ENCODE assay signal across 10 cellular contexts in the genomic region with DNA sequence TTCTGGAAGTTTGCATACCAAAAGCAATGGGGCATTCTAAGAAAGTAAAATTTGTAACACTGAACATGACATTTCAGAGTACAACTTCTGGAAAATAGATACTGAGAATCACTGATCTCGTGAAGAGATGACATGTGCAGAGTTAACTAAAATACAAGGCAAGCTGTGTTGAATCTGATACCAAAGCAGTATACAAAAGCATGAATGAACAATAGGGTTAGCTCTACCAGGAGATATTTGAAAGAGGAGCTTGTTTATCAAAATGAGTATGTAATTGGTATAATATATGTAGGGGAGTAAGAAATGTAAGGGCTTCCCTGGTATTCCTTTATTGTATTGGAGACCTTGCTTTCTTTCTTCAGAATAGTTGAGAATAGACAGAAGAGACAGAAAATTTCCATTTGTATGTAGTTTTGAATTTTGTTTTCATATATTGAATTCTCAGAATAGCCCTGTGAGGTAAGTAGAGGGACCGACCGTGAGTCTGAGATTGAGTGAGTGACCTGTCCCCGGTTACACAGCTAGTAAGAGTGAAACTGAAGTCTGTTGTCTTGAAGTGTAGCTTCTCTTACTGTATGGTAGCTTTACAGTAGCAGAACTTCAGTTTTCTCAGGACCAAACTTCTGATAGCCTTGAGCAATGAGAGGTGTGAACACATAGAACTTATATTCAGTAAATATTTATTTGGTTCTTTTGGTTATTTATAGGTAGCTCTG. TPM values are rescaled to one million over a fixed set of nuclear protein-coding genes. Genes with fewer than 3 reads are reported as not detected.
DNase-seq lines count a peak whose midpoint lies in the region; ATAC-seq and TF ChIP-seq lines count a peak whose summit lies in the region.
"Had no signal": no experiment of that assay in that cellular context is flagged by ENCODE, and none has a peak within 500 bp of the region (broad histone marks: within the 10 kb centered on the region; RNA-seq: fewer than 3 reads in every experiment).

No MANE protein-coding gene starts in this region.

- DNase-seq in cardiac muscle cell (ENCODE audit: low read depth in 1 of 2, low spot score in 1 of 2) (no peak), right cardiac atrium (no peak), vagina (ENCODE audit: extremely low spot score in 2 of 2) (no peak), NCI-H146 (lab: John Stamatoyannopoulos, UW) (no peak), cortex of kidney (lab: John Stamatoyannopoulos, UW) (no peak), DMS114 treated with DMSO at 0.1 percent for 48 hours (lab: John Stamatoyannopoulos, UW; ENCODE audit: unreplicated experiment) (no peak)
- DNase-seq in activated naive CD8-positive, alpha-beta T cell treated with anti-CD3 and anti-CD28 coated beads, Interleukin-2, amount 50 U/mL, for 24 hours: no peak

- peak overlapping the region; percentile 65 for H3K27ac Mint-ChIP-seq in activated naive CD8-positive, alpha-beta T cell treated with anti-CD3 and anti-CD28 coated beads, Interleukin-2, amount 50 U/mL, for 24 hours

- H3K9me3 Mint-ChIP-seq in activated naive CD8-positive, alpha-beta T cell treated with anti-CD3 and anti-CD28 coated beads, Interleukin-2, amount 50 U/mL, for 24 hours: no peaks in the 10 kb centered on the region

- WGBS in right cardiac atrium: 39% methylated on average over 4 of the region's 4 CpGs

- peak overlapping the region; percentile 27 for H3K27ac ChIP-seq in cardiac muscle cell
- no peak overlapping the region for H3K27ac ChIP-seq in right cardiac atrium (ENCODE audit: low read length)
- peak overlapping the region; percentile 1 for H3K27ac ChIP-seq in vagina
- H3K27ac ChIP-seq: BLaER1 treated with 17β-estradiol and CSF1 and Interleukin-3, amounts not matched to agents 10 nM and 100 nM had no signal

- intact Hi-C loops in right cardiac atrium (cut with DNase I): no loop called here
- intact Hi-C loops in vagina (cut with DNase I): no loop called here

- ATAC-seq in right cardiac atrium (no peak), HG03095 (IDR thresholded peaks at IDR 0.05; ENCODE audit: unreplicated experiment) (peak; percentile 54)
- peak; percentile 34 for ATAC-seq in activated naive CD8-positive, alpha-beta T cell treated with anti-CD3 and anti-CD28 coated beads, Interleukin-2, amount 50 U/mL, for 24 hours
- ATAC-seq: Right ventricle myocardium inferior had no signal

- H3K4me1 ChIP-seq in cardiac muscle cell (ENCODE audit: low read depth) (peaks cover 18% of the 10 kb centered on the region), right cardiac atrium (ENCODE audit: control insufficient read depth, insufficient read depth, low read length) (peaks cover 5% of the 10 kb centered on the region), vagina (peaks cover 78% of the 10 kb centered on the region)

- no peak overlapping the region for H3K4me3 ChIP-seq in cardiac muscle cell
- H3K4me3 ChIP-seq in right cardiac atrium (ENCODE audit: low read length): no peak overlapping the region
- H3K4me3 ChIP-seq in vagina: no peak overlapping the region
- H3K4me3 ChIP-seq: BLaER1 treated with 17β-estradiol and CSF1 and Interleukin-3, amounts not matched to agents 10 nM and 100 nM had no signal

- no peaks in the 10 kb centered on the region for H3K9me3 ChIP-seq in cardiac muscle cell (ENCODE audit: low read depth)
- no peaks in the 10 kb centered on the region for H3K9me3 ChIP-seq in right cardiac atrium (ENCODE audit: control insufficient read depth, low read length)
- H3K9me3 ChIP-seq in vagina: no peaks in the 10 kb centered on the region
- H3K9me3 ChIP-seq: BLaER1 treated with 17β-estradiol and CSF1 and Interleukin-3, amounts not matched to agents 10 nM and 100 nM had no signal

- no peak for TF ChIP-seq POLR2A in vagina (IDR thresholded peaks at IDR 0.05)

- H3K36me3 Mint-ChIP-seq in activated naive CD8-positive, alpha-beta T cell treated with anti-CD3 and anti-CD28 coated beads, Interleukin-2, amount 50 U/mL, for 24 hours (ENCODE audit: low read depth): peaks cover 2% of the 10 kb centered on the region

- peaks cover 72% of the 10 kb centered on the region for H3K4me1 Mint-ChIP-seq in activated naive CD8-positive, alpha-beta T cell treated with anti-CD3 and anti-CD28 coated beads, Interleukin-2, amount 50 U/mL, for 24 hours

- peak overlapping the region; percentile 53 for H3K4me3 Mint-ChIP-seq in activated naive CD8-positive, alpha-beta T cell treated with anti-CD3 and anti-CD28 coated beads, Interleukin-2, amount 50 U/mL, for 24 hours

- TF ChIP-seq CTCF in cardiac muscle cell (IDR thresholded peaks at IDR 0.05; ENCODE audit: low read depth, low read length): no peak
- no peak for TF ChIP-seq CTCF in vagina (IDR thresholded peaks at IDR 0.05)

- H3K36me3 ChIP-seq in cardiac muscle cell (no peaks in the 10 kb centered on the region), vagina (no peaks in the 10 kb centered on the region)

- no peaks in the 10 kb centered on the region for H3K27me3 ChIP-seq in cardiac muscle cell
- no peaks in the 10 kb centered on the region for H3K27me3 ChIP-seq in right cardiac atrium (ENCODE audit: control insufficient read depth, insufficient read depth)
- H3K27me3 ChIP-seq in vagina: no peaks in the 10 kb centered on the region
- H3K27me3 ChIP-seq: BLaER1 treated with 17β-estradiol and CSF1 and Interleukin-3, amounts not matched to agents 10 nM and 100 nM had no signal

- H3K27me3 Mint-ChIP-seq in activated naive CD8-positive, alpha-beta T cell treated with anti-CD3 and anti-CD28 coated beads, Interleukin-2, amount 50 U/mL, for 24 hours: peaks cover 2% of the 10 kb centered on the region

RNA-seq across cellular contexts. Expression of a gene that starts 5.0 kb away (rescaled TPM):
- total RNA-seq in cardiac muscle cell (55.1 and 56.0 TPM in 2 replicates), right cardiac atrium (10 to 100 TPM; 40.0 to 64.7 (median 53.7) TPM), vagina (91.3 TPM)
- polyA plus RNA-seq in cardiac muscle cell (66.0 and 81.7 TPM in 2 replicates), right cardiac atrium (39.4 TPM)

Comparison
In these comparisons a context has a peak if more than half of its experiments do, and no peak if none do; other contexts are left out.
1. ATAC-seq: peak in HG03095 (single experiment) and activated naive CD8-positive, alpha-beta T cell treated with anti-CD3 and anti-CD28 coated beads, Interleukin-2, amount 50 U/mL, for 24 hours (single experiment); none in right cardiac atrium (0 of 2).